In the genomic region with DNA sequence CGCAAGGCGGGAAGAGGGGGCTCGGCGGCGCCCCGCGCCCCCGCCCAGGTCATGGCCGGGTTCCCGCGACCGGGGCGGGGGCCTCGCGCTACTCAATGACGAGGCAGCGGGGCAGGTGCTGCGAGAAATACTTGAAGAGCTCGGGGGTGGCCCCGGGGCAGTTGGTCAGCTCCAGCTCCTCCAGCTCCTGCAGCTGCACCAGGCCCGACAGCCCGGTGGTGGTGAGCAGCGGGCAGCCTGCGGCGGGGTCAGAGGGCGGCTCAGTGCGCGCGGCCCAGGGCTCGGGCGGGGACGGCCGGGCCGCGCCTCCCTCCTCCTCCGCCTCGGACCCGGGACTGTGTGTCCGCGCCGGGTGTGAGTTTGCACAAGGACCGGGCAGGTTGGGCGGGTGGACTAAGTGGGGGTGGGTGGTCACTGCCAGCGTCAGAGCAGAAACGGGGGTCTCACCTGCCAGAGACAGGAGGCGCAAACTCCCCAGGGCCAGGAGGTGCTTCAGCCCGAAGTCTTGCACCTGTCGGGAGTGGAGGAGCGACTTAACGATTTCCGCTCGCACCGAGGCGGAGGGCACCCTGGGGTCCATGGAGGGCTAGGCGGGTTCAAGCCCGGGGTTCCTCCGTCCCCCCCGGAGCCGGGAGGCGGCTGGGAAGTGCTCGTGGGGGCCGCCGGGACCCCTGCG, we compare ENCODE assay signal across 9 cellular contexts. TPM values are rescaled to one million over a fixed set of nuclear protein-coding genes. Genes with fewer than 3 reads are reported as not detected.
DNase-seq lines count a peak whose midpoint lies in the region; ATAC-seq, FAIRE-seq and TF ChIP-seq lines count a peak whose summit lies in the region.
"Had no signal": no experiment of that assay in that cellular context is flagged by ENCODE, and none has a peak within 500 bp of the region (broad histone marks: within the 10 kb centered on the region; RNA-seq: fewer than 3 reads in every experiment).

No MANE protein-coding gene starts in this region.

- H3K27me3 ChIP-seq in endothelial cell of umbilical vein (ENCODE audit: control insufficient read depth in 2 of 2, insufficient read depth in 2 of 2, low read length in 2 of 2): peaks cover 32 to 34% of the 10 kb centered on the region in 2 experiments

- no peak overlapping the region for H3K27ac Mint-ChIP-seq in stimulated activated naive B cell treated with anti-CD40 and anti-IgM and Interleukin-4, amounts not matched to agents 10 μg/mL and 1 μg/mL and 100 μg/mL, for 72 hours
- no peak overlapping the region for H3K27ac Mint-ChIP-seq in progenitor cell of endocrine pancreas

- H3K4me1 Mint-ChIP-seq in stimulated activated naive B cell treated with anti-CD40 and anti-IgM and Interleukin-4, amounts not matched to agents 10 μg/mL and 1 μg/mL and 100 μg/mL, for 72 hours: peaks cover 15 to 35% of the 10 kb centered on the region in 2 donors
- peaks cover 4% of the 10 kb centered on the region for H3K4me1 Mint-ChIP-seq in progenitor cell of endocrine pancreas (ENCODE audit: low read depth)

- no peaks in the 10 kb centered on the region for H3K36me3 ChIP-seq in endothelial cell of umbilical vein (ENCODE audit: control insufficient read depth in 2 of 2, extremely low read depth in 1 of 2, insufficient read depth in 2 of 2, low read length in 2 of 2)

- DNase-seq in activated T-cell treated with anti-CD3 and anti-CD28 coated beads, Interleukin-2, amount 50 U/mL, for 1 hour: peak; percentile 41
- no peak for DNase-seq in activated T-cell treated with anti-CD3 and anti-CD28 coated beads, Interleukin-2, amount 50 U/mL, for 48 hours
- DNase-seq in RWPE1 (ENCODE audit: low spot score) (no peak), endothelial cell of umbilical vein (ENCODE audit: low read depth, low spot score) (no peak), T1000 (lab: John Stamatoyannopoulos, UW) (no peak), progenitor cell of endocrine pancreas (ENCODE audit: low spot score, unreplicated experiment) (no peak)
- no peak for DNase-seq in stimulated activated naive B cell treated with anti-CD40 and anti-IgM and Interleukin-4, amounts not matched to agents 10 μg/mL and 1 μg/mL and 100 μg/mL, for 72 hours
- DNase-seq: MM.1S had no signal

- dilution Hi-C loops in endothelial cell of umbilical vein (cut with MboI; ENCODE audit: extremely low pct_ligation_motif_present, low sequenced_read_pairs): no loop called here

- H3K9me3 Mint-ChIP-seq in stimulated activated naive B cell treated with anti-CD40 and anti-IgM and Interleukin-4, amounts not matched to agents 10 μg/mL and 1 μg/mL and 100 μg/mL, for 72 hours: peaks cover 2 to 5% of the 10 kb centered on the region in 2 donors
- H3K9me3 Mint-ChIP-seq in progenitor cell of endocrine pancreas (ENCODE audit: low read depth): no peaks in the 10 kb centered on the region

- peaks cover 17 to 52% of the 10 kb centered on the region in 2 donors for H3K27me3 Mint-ChIP-seq in stimulated activated naive B cell treated with anti-CD40 and anti-IgM and Interleukin-4, amounts not matched to agents 10 μg/mL and 1 μg/mL and 100 μg/mL, for 72 hours
- H3K27me3 Mint-ChIP-seq in progenitor cell of endocrine pancreas: peaks cover 54% of the 10 kb centered on the region

- H3K9ac ChIP-seq in endothelial cell of umbilical vein (replicated peaks; ENCODE audit: extremely low read depth, insufficient read depth, low read length): no peak overlapping the region

- H3K9me1 ChIP-seq in endothelial cell of umbilical vein (replicated peaks; ENCODE audit: control insufficient read depth, extremely low read depth, insufficient read depth, low read length): no peaks in the 10 kb centered on the region

- CTCF ChIA-PET in RWPE1 (lab: Yijun Ruan, JAX): no interaction called here
- CTCF ChIA-PET in endothelial cell of umbilical vein (lab: Charles Lee): no interaction called here

- ATAC-seq in stimulated activated naive B cell treated with anti-CD40 and anti-IgM and Interleukin-4, amounts not matched to agents 10 μg/mL and 1 μg/mL and 100 μg/mL, for 72 hours (replicated peaks): no peak
- no peak for ATAC-seq in HG02885 (IDR thresholded peaks at IDR 0.05; ENCODE audit: poor library complexity, unreplicated experiment)

- no peak overlapping the region for H3K4me2 ChIP-seq in endothelial cell of umbilical vein (ENCODE audit: insufficient read depth, low read length)

- H2AFZ ChIP-seq in endothelial cell of umbilical vein (ENCODE audit: low read depth, low read length): no peak overlapping the region

- peaks cover 5% of the 10 kb centered on the region for H3K4me1 ChIP-seq in endothelial cell of umbilical vein (ENCODE audit: control insufficient read depth, extremely low read depth, insufficient read depth, low read length)

- H3K4me3 ChIP-seq in endothelial cell of umbilical vein (replicated peaks in 1 of 3; ENCODE audit: insufficient read depth in 1 of 3, low read depth in 1 of 3, low read length in 3 of 3): no peak overlapping the region

- H3K9me3 ChIP-seq in endothelial cell of umbilical vein (replicated peaks; ENCODE audit: control insufficient read depth, insufficient read depth, low read length): no peaks in the 10 kb centered on the region

- intact Hi-C loops in endothelial cell of umbilical vein (cut with micrococcal nuclease): no loop called here

- peaks cover 3 to 9% of the 10 kb centered on the region in 2 donors for H3K36me3 Mint-ChIP-seq in stimulated activated naive B cell treated with anti-CD40 and anti-IgM and Interleukin-4, amounts not matched to agents 10 μg/mL and 1 μg/mL and 100 μg/mL, for 72 hours
- H3K36me3 Mint-ChIP-seq in progenitor cell of endocrine pancreas (ENCODE audit: insufficient read depth): no peaks in the 10 kb centered on the region

- H4K20me1 ChIP-seq in endothelial cell of umbilical vein (replicated peaks; ENCODE audit: control insufficient read depth, extremely low read depth, insufficient read depth, low read length): no peaks in the 10 kb centered on the region

- POLR2A ChIA-PET in RWPE1 (lab: Yijun Ruan, JAX; ENCODE audit: low non-redundant PET): no interaction called here
- POLR2A ChIA-PET in endothelial cell of umbilical vein (lab: Charles Lee): no interaction called here

- no TSS peak for BruUV-seq in endothelial cell of umbilical vein (replicated peaks; lab: Mats Ljungman, UMichigan)

- no peak for TF ChIP-seq POLR2A in endothelial cell of umbilical vein (IDR thresholded peaks at IDR 0.05; ENCODE audit: low read depth, low read length)

- no peak for FAIRE-seq in endothelial cell of umbilical vein (lab: Jason Lieb, UNC)

- H3K27ac ChIP-seq in RWPE1 (peak overlapping the region; percentile 99), endothelial cell of umbilical vein (ENCODE audit: insufficient read depth, low read depth, low read length) (no peak overlapping the region)

- peak overlapping the region; percentile 67 to 75 for H3K4me3 Mint-ChIP-seq in stimulated activated naive B cell treated with anti-CD40 and anti-IgM and Interleukin-4, amounts not matched to agents 10 μg/mL and 1 μg/mL and 100 μg/mL, for 72 hours
- no peak overlapping the region for H3K4me3 Mint-ChIP-seq in progenitor cell of endocrine pancreas (ENCODE audit: low read depth)

- no peaks in the 10 kb centered on the region for H3K79me2 ChIP-seq in endothelial cell of umbilical vein (ENCODE audit: control insufficient read depth, insufficient read depth, low read length)

- TF ChIP-seq CTCF in RWPE1 (conservative IDR thresholded peaks at IDR 0.05; ENCODE audit: low read depth) (no peak), endothelial cell of umbilical vein (IDR thresholded peaks at IDR 0.05; ENCODE audit: extremely low read depth in 1 of 2, insufficient read depth in 1 of 2, low read depth in 1 of 2, low read length in 2 of 2) (no peak), progenitor cell of endocrine pancreas (IDR thresholded peaks at IDR 0.05; ENCODE audit: unreplicated experiment) (no peak)

RNA-seq across cellular contexts. Expression of a gene that starts 4.1 kb away (rescaled TPM):
- total RNA-seq in endothelial cell of umbilical vein: 9.9 and 11.2 TPM in 2 replicates
- 9.9 and 14.1 TPM in 2 replicates for polyA plus RNA-seq in endothelial cell of umbilical vein
- polyA plus RNA-seq in endothelial cell of umbilical vein (2011; cell fraction: cytosol; rRNA removed): 3.2 and 5.1 TPM in 2 replicates
- polyA plus RNA-seq in endothelial cell of umbilical vein (2011; cell fraction: nucleus; rRNA removed): 15.8 and 15.9 TPM in 2 replicates
- 5.3 and 9.4 TPM in 2 replicates for polyA plus RNA-seq in endothelial cell of umbilical vein (2012)
- 5.3 and 6.6 TPM in 2 replicates for polyA minus RNA-seq in endothelial cell of umbilical vein
- polyA minus RNA-seq in endothelial cell of umbilical vein (2011; cell fraction: cytosol; rRNA and poly(A)+ RNA removed): 10.2 TPM
- 5.1 and 9.5 TPM in 2 replicates for polyA minus RNA-seq in endothelial cell of umbilical vein (2011; cell fraction: nucleus; rRNA and poly(A)+ RNA removed)
- 18.1 and 18.9 TPM in 2 replicates for total RNA-seq in progenitor cell of endocrine pancreas

RNA-seq across cellular contexts. Expression of a gene that starts 10.2 kb away (rescaled TPM):
- total RNA-seq in endothelial cell of umbilical vein (53.4 and 55.1 TPM in 2 replicates), progenitor cell of endocrine pancreas (52.2 and 55.1 TPM in 2 replicates)
- polyA plus RNA-seq in endothelial cell of umbilical vein: 102 and 125 TPM in 2 replicates
- 71.3 and 81.4 TPM in 2 replicates for polyA plus RNA-seq in endothelial cell of umbilical vein (2011; cell fraction: cytosol; rRNA removed)
- polyA plus RNA-seq in endothelial cell of umbilical vein (2011; cell fraction: nucleus; rRNA removed): 67.1 and 67.6 TPM in 2 replicates
- polyA plus RNA-seq in endothelial cell of umbilical vein (2012): 43.1 and 49.7 TPM in 2 replicates
- 29.4 and 32.9 TPM in 2 replicates for polyA minus RNA-seq in endothelial cell of umbilical vein
- polyA minus RNA-seq in endothelial cell of umbilical vein (2011; cell fraction: cytosol; rRNA and poly(A)+ RNA removed): 23.2 TPM
- 12.4 and 19.0 TPM in 2 replicates for polyA minus RNA-seq in endothelial cell of umbilical vein (2011; cell fraction: nucleus; rRNA and poly(A)+ RNA removed)

RNA-seq across cellular contexts. Expression of a gene that starts 11.3 kb away (rescaled TPM):
- 0.22 TPM in 1 of 2 replicates, not detected in the other for total RNA-seq in endothelial cell of umbilical vein
- 0.07 and 0.18 TPM in 2 replicates for polyA plus RNA-seq in endothelial cell of umbilical vein
- polyA plus RNA-seq in endothelial cell of umbilical vein (2011; cell fraction: cytosol; rRNA removed): 0.07 and 0.08 TPM in 2 replicates
- polyA plus RNA-seq in endothelial cell of umbilical vein (2011; cell fraction: nucleus; rRNA removed): 0.04 and 0.06 TPM in 2 replicates
- polyA plus RNA-seq in endothelial cell of umbilical vein (2012): 0.79 and 1.7 TPM in 2 replicates
- not detected in 2 replicates for polyA minus RNA-seq in endothelial cell of umbilical vein
- 18.2 TPM for polyA minus RNA-seq in endothelial cell of umbilical vein (2011; cell fraction: cytosol; rRNA and poly(A)+ RNA removed)
- polyA minus RNA-seq in endothelial cell of umbilical vein (2011; cell fraction: nucleus; rRNA and poly(A)+ RNA removed): 0.24 TPM in 1 of 2 replicates, not detected in the other
- 4.3 TPM in 2 replicates for total RNA-seq in progenitor cell of endocrine pancreas

RNA-seq across cellular contexts. Expression of a gene that starts 14.1 kb away (rescaled TPM):
- total RNA-seq in endothelial cell of umbilical vein: 105 and 107 TPM in 2 replicates
- polyA plus RNA-seq in endothelial cell of umbilical vein: 147 and 152 TPM in 2 replicates
- polyA plus RNA-seq in endothelial cell of umbilical vein (2011; cell fraction: cytosol; rRNA removed): 109 and 119 TPM in 2 replicates
- polyA plus RNA-seq in endothelial cell of umbilical vein (2011; cell fraction: nucleus; rRNA removed): 112 and 120 TPM in 2 replicates
- polyA plus RNA-seq in endothelial cell of umbilical vein (2012): 86.9 and 118 TPM in 2 replicates
- 49.2 and 60.1 TPM in 2 replicates for polyA minus RNA-seq in endothelial cell of umbilical vein
- polyA minus RNA-seq in endothelial cell of umbilical vein (2011; cell fraction: cytosol; rRNA and poly(A)+ RNA removed): 29.9 TPM
- 13.8 and 18.4 TPM in 2 replicates for polyA minus RNA-seq in endothelial cell of umbilical vein (2011; cell fraction: nucleus; rRNA and poly(A)+ RNA removed)
- total RNA-seq in progenitor cell of endocrine pancreas: 76.8 and 87.1 TPM in 2 replicates

RNA-seq across cellular contexts. Expression of a gene that starts 18.9 kb away (rescaled TPM):
- 1.8 TPM in 2 replicates for total RNA-seq in endothelial cell of umbilical vein
- 1.1 and 1.8 TPM in 2 replicates for polyA plus RNA-seq in endothelial cell of umbilical vein
- 0.11 and 0.12 TPM in 2 replicates for polyA plus RNA-seq in endothelial cell of umbilical vein (2011; cell fraction: cytosol; rRNA removed)
- polyA plus RNA-seq in endothelial cell of umbilical vein (2011; cell fraction: nucleus; rRNA removed): 6.0 and 8.8 TPM in 2 replicates
- polyA plus RNA-seq in endothelial cell of umbilical vein (2012): 0.74 and 2.0 TPM in 2 replicates
- 0.15 and 0.19 TPM in 2 replicates for polyA minus RNA-seq in endothelial cell of umbilical vein
- polyA minus RNA-seq in endothelial cell of umbilical vein (2011; cell fraction: cytosol; rRNA and poly(A)+ RNA removed): 1.0 TPM
- 0.91 and 2.2 TPM in 2 replicates for polyA minus RNA-seq in endothelial cell of umbilical vein (2011; cell fraction: nucleus; rRNA and poly(A)+ RNA removed)
- 5.0 and 5.2 TPM in 2 replicates for total RNA-seq in progenitor cell of endocrine pancreas
